ENCODE assay signal across 8 cellular contexts in the genomic region with DNA sequence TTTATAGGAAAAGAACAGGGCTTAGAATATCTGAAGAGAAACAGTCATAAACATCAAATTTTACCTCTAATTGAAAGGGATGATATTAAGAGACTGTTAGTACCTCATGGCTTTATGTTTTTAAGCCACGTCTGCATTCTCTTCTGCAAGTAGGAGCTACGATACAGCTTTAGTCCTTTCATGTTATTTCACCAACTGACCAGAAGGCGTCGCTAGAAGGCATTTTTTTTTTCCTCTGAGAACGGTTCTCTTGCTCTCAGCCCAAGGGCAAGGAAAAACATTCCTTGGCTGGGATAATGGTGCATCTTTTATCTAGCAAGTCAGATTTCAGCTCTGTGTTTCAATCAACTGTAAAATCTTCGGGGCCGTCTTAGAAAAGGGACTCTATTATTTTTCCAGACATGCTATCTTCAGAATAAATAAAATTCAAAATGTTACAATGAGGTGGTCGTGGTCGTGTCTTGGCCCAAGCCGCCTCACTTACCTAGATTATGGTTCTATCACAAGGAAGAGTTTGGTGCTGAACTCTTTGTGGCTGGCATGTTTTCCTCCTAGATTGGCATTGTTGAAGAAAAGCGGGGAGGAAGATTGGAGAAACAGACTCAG. TPM values are rescaled to one million over a fixed set of nuclear protein-coding genes. Genes with fewer than 3 reads are reported as not detected.
A peak's percentile ranks its signal among the peaks of the same experiment; 100 is the strongest.
DNase-seq lines count a peak whose midpoint lies in the region; ATAC-seq, FAIRE-seq and TF ChIP-seq lines count a peak whose summit lies in the region.

No MANE protein-coding gene starts in this region.

- H3K4me3 Mint-ChIP-seq in stimulated activated naive B cell treated with anti-CD40 and anti-IgM and Interleukin-4, amounts not matched to agents 10 μg/mL and 1 μg/mL and 100 μg/mL, for 72 hours, result peak overlapping the region; percentile 31 to 35

- peak; percentile 92 for FAIRE-seq in A204.1 (lab: Jason Lieb, UNC)
- peak; percentile 82 for FAIRE-seq in islet of Langerhans (lab: Jason Lieb, UNC)

- peaks cover 0 to 1% of the 10 kb centered on the region in 2 donors for H3K36me3 Mint-ChIP-seq in stimulated activated naive B cell treated with anti-CD40 and anti-IgM and Interleukin-4, amounts not matched to agents 10 μg/mL and 1 μg/mL and 100 μg/mL, for 72 hours

- POLR2A ChIA-PET in Panc1 (lab: Charles Lee), result interaction anchor here (0.6 kb wide), 3 partner anchors 112 to 1252 kb away, joined by 3 to 10 read pairs (median 4); no protein-coding TSS in a partner anchor

- no peak overlapping the region for H3K27ac Mint-ChIP-seq in stimulated activated naive B cell treated with anti-CD40 and anti-IgM and Interleukin-4, amounts not matched to agents 10 μg/mL and 1 μg/mL and 100 μg/mL, for 72 hours

- no peaks in the 10 kb centered on the region for H3K9me3 ChIP-seq in Panc1 (ENCODE audit: control insufficient read depth, insufficient read depth, low read depth, low read length)

- ATAC-seq in Panc1, result peak; percentile 79
- ATAC-seq in stimulated activated naive B cell treated with anti-CD40 and anti-IgM and Interleukin-4, amounts not matched to agents 10 μg/mL and 1 μg/mL and 100 μg/mL, for 72 hours (replicated peaks), result peak; percentile 44 to 67

- no peaks in the 10 kb centered on the region for H3K9me3 Mint-ChIP-seq in stimulated activated naive B cell treated with anti-CD40 and anti-IgM and Interleukin-4, amounts not matched to agents 10 μg/mL and 1 μg/mL and 100 μg/mL, for 72 hours

- H3K4me1 Mint-ChIP-seq in stimulated activated naive B cell treated with anti-CD40 and anti-IgM and Interleukin-4, amounts not matched to agents 10 μg/mL and 1 μg/mL and 100 μg/mL, for 72 hours, result peaks cover 0 to 5% of the 10 kb centered on the region in 2 donors

- TF ChIP-seq CTCF in Panc1 (IDR thresholded peaks at IDR 0.05) (peak; percentile 78), brain microvascular endothelial cell (IDR thresholded peaks at IDR 0.05; ENCODE audit: low read depth, low read length, missing control alignments) (peak; percentile 71)

- CTCF ChIA-PET in Panc1 (lab: Charles Lee), result interaction anchor here (0.6 to 1.0 kb wide), 4 partner anchors 15 to 773 kb away, joined by 3 to 4 read pairs (median 4); no protein-coding TSS in a partner anchor

- peak; percentile 84 for DNase-seq in EH (ENCODE audit: low read depth)
- peak; percentile 36 for DNase-seq in KG1 (lab: John Stamatoyannopoulos, UW)
- peak; percentile 73 for DNase-seq in Panc1 (ENCODE audit: low read depth, low spot score)
- peak; percentile 60 for DNase-seq in brain microvascular endothelial cell
- no peak for DNase-seq in stimulated activated naive B cell treated with anti-CD40 and anti-IgM and Interleukin-4, amounts not matched to agents 10 μg/mL and 1 μg/mL and 100 μg/mL, for 72 hours
- DNase-seq in effector CD8-positive, alpha-beta T cell (lab: John Stamatoyannopoulos, UW), result no peak

- H3K27ac ChIP-seq in Panc1 (ENCODE audit: low read length) (no peak overlapping the region), brain microvascular endothelial cell (no peak overlapping the region)

- H3K4me1 ChIP-seq in Panc1 (ENCODE audit: control insufficient read depth, insufficient read depth, low read length), result no peaks in the 10 kb centered on the region; the same call in 1 of the 2 replicates

- intact Hi-C loops in Panc1 (cut with micrococcal nuclease; ENCODE audit: unreplicated experiment), result no loop called here

- H3K36me3 ChIP-seq in Panc1 (ENCODE audit: control insufficient read depth, insufficient read depth, low read length) (no peaks in the 10 kb centered on the region), brain microvascular endothelial cell (replicated peaks) (no peaks in the 10 kb centered on the region)

- H3K27me3 ChIP-seq in Panc1 (ENCODE audit: control insufficient read depth, insufficient read depth, low read length) (no peaks in the 10 kb centered on the region), brain microvascular endothelial cell (replicated peaks) (no peaks in the 10 kb centered on the region)

- peaks cover 19 to 20% of the 10 kb centered on the region in 2 donors for H3K27me3 Mint-ChIP-seq in stimulated activated naive B cell treated with anti-CD40 and anti-IgM and Interleukin-4, amounts not matched to agents 10 μg/mL and 1 μg/mL and 100 μg/mL, for 72 hours

- in situ Hi-C loops in Panc1 (cut with HindIII; ENCODE audit: low pct_unique_long_range_greater_than_20kb, low sequenced_read_pairs), result no loop called here
- in situ Hi-C loops in brain microvascular endothelial cell (cut with HindIII; ENCODE audit: low pct_ligation_motif_present, low sequenced_read_pairs), result no loop called here

- no peak overlapping the region for H3K4me3 ChIP-seq in Panc1 (ENCODE audit: low read depth in 2 of 2, low read length in 2 of 2)
- no peak overlapping the region for H3K4me3 ChIP-seq in brain microvascular endothelial cell (ENCODE audit: low read depth, low read length)

- no TSS peak for BruUV-seq in Panc1 (replicated peaks; lab: Mats Ljungman, UMichigan)

RNA-seq across cellular contexts. Expression of a gene that starts 41.6 kb away (rescaled TPM):
- not detected for total RNA-seq in Panc1 (2021; ENCODE audit: unreplicated experiment)
- not detected for polyA plus RNA-seq in Panc1 (2012; ENCODE audit: insufficient read length)

Comparison
In these comparisons a context has a peak if more than half of its experiments do, and no peak if none do; other contexts are left out.
1. DNase-seq: peak in EH (single experiment), KG1 (single experiment), Panc1 (single experiment) and brain microvascular endothelial cell (single experiment); none in stimulated activated naive B cell treated with anti-CD40 and anti-IgM and Interleukin-4, amounts not matched to agents 10 μg/mL and 1 μg/mL and 100 μg/mL, for 72 hours (single experiment) and effector CD8-positive, alpha-beta T cell (single experiment).